Comparison of ENCODE assay signal across 35 cellular contexts in genomic region chr1:29937356-29937755, GRCh38.
"Had no signal": no experiment of that assay in that cellular context is flagged by ENCODE, and none has a peak within 500 bp of the region (broad histone marks: within the 10 kb centered on the region; RNA-seq: fewer than 3 reads in every experiment).

No MANE protein-coding gene starts in this region.

- H3K36me3 ChIP-seq: MG63 had no signal

- DNase-seq: Karpas-422, Kasumi-1, MG63, MM.1S, MV-4-11, NCI-H1048, NCI-H1092, NCI-H1092 treated with DMSO at 0.1 percent for 48 hours, NCI-H1105, NCI-H1105 treated with DMSO at 0.1 percent for 48 hours, NCI-H1417, NCI-H1417 treated with DMSO at 0.1 percent for 48 hours, NCI-H1436, NCI-H146, NCI-H1694, NCI-H1694 treated with DMSO at 0.1 percent for 48 hours, NCI-H187, NCI-H187 treated with DMSO at 0.1 percent for 48 hours, NCI-H1930, NCI-H2029, NCI-H2029 treated with DMSO at 0.1 percent for 48 hours, NCI-H2081, NCI-H2081 treated with DMSO at 0.1 percent for 48 hours, NCI-H2107, NCI-H2171, NCI-H2227 treated with DMSO at 0.1 percent for 48 hours, NCI-H226, NCI-H345, NCI-H446, NCI-H446 treated with DMSO at 0.1 percent for 48 hours, NCI-H510A, NCI-H510A treated with DMSO at 0.1 percent for 48 hours, NCI-H524, NCI-H524 treated with DMSO at 0.1 percent for 48 hours, NCI-H526 had no signal

- H3K27me3 ChIP-seq: MG63 had no signal

- H3K4me3 ChIP-seq: MG63 had no signal

- H3K9me3 ChIP-seq: MG63 had no signal
